ENCODE assay signal across 1 cellular context in the genomic region with DNA sequence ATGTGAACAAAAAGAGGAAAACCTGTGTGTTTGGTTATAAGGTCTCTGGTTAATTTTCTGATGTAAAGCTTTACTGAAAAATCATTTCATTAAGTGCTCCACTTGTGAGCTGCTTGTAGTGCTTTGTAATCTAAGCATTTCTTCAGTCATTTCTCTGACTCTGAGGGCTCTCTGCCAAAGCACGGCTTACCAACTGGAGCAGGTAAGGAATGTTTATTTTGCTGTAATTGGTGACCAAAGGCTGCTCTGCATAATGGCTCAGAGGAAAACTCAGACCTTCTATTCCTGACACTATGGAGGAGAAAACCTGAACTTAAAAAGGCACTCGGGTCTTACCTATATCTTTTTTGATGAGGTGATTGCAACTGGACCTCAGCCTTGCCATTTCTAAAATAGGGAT.
TF ChIP-seq lines count a peak whose summit lies in the region.

No MANE protein-coding gene starts in this region.

TF ChIP-seq in GM23338, 12 proteins besides CTCF, POLR2A, EP300 and RAD21 (continued from another document):
- TF ChIP-seq, protein P1, sequence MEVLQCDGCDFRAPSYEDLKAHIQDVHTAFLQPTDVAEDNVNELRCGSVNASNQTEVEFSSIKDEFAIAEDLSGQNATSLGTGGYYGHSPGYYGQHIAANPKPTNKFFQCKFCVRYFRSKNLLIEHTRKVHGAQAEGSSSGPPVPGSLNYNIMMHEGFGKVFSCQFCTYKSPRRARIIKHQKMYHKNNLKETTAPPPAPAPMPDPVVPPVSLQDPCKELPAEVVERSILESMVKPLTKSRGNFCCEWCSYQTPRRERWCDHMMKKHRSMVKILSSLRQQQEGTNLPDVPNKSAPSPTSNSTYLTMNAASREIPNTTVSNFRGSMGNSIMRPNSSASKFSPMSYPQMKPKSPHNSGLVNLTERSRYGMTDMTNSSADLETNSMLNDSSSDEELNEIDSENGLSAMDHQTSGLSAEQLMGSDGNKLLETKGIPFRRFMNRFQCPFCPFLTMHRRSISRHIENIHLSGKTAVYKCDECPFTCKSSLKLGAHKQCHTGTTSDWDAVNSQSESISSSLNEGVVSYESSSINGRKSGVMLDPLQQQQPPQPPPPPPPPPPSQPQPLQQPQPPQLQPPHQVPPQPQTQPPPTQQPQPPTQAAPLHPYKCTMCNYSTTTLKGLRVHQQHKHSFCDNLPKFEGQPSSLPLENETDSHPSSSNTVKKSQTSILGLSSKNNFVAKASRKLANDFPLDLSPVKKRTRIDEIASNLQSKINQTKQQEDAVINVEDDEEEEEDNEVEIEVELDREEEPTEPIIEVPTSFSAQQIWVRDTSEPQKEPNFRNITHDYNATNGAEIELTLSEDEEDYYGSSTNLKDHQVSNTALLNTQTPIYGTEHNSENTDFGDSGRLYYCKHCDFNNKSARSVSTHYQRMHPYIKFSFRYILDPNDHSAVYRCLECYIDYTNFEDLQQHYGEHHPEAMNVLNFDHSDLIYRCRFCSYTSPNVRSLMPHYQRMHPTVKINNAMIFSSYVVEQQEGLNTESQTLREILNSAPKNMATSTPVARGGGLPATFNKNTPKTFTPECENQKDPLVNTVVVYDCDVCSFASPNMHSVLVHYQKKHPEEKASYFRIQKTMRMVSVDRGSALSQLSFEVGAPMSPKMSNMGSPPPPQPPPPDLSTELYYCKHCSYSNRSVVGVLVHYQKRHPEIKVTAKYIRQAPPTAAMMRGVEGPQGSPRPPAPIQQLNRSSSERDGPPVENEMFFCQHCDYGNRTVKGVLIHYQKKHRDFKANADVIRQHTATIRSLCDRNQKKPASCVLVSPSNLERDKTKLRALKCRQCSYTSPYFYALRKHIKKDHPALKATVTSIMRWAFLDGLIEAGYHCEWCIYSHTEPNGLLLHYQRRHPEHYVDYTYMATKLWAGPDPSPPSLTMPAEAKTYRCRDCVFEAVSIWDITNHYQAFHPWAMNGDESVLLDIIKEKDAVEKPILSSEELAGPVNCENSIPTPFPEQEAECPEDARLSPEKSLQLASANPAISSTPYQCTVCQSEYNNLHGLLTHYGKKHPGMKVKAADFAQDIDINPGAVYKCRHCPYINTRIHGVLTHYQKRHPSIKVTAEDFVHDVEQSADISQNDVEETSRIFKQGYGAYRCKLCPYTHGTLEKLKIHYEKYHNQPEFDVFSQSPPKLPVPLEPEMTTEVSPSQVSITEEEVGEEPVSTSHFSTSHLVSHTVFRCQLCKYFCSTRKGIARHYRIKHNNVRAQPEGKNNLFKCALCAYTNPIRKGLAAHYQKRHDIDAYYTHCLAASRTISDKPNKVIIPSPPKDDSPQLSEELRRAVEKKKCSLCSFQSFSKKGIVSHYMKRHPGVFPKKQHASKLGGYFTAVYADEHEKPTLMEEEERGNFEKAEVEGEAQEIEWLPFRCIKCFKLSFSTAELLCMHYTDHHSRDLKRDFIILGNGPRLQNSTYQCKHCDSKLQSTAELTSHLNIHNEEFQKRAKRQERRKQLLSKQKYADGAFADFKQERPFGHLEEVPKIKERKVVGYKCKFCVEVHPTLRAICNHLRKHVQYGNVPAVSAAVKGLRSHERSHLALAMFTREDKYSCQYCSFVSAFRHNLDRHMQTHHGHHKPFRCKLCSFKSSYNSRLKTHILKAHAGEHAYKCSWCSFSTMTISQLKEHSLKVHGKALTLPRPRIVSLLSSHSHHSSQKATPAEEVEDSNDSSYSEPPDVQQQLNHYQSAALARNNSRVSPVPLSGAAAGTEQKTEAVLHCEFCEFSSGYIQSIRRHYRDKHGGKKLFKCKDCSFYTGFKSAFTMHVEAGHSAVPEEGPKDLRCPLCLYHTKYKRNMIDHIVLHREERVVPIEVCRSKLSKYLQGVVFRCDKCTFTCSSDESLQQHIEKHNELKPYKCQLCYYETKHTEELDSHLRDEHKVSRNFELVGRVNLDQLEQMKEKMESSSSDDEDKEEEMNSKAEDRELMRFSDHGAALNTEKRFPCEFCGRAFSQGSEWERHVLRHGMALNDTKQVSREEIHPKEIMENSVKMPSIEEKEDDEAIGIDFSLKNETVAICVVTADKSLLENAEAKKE (CRISPR knock-in tag; IDR thresholded peaks at IDR 0.05) = no peak
- no peak for TF ChIP-seq STAT1 (IDR thresholded peaks at IDR 0.05; ENCODE audit: unreplicated experiment)
- TF ChIP-seq, protein P2, sequence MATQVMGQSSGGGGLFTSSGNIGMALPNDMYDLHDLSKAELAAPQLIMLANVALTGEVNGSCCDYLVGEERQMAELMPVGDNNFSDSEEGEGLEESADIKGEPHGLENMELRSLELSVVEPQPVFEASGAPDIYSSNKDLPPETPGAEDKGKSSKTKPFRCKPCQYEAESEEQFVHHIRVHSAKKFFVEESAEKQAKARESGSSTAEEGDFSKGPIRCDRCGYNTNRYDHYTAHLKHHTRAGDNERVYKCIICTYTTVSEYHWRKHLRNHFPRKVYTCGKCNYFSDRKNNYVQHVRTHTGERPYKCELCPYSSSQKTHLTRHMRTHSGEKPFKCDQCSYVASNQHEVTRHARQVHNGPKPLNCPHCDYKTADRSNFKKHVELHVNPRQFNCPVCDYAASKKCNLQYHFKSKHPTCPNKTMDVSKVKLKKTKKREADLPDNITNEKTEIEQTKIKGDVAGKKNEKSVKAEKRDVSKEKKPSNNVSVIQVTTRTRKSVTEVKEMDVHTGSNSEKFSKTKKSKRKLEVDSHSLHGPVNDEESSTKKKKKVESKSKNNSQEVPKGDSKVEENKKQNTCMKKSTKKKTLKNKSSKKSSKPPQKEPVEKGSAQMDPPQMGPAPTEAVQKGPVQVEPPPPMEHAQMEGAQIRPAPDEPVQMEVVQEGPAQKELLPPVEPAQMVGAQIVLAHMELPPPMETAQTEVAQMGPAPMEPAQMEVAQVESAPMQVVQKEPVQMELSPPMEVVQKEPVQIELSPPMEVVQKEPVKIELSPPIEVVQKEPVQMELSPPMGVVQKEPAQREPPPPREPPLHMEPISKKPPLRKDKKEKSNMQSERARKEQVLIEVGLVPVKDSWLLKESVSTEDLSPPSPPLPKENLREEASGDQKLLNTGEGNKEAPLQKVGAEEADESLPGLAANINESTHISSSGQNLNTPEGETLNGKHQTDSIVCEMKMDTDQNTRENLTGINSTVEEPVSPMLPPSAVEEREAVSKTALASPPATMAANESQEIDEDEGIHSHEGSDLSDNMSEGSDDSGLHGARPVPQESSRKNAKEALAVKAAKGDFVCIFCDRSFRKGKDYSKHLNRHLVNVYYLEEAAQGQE (IDR thresholded peaks at IDR 0.05; ENCODE audit: unreplicated experiment) = no peak
- TF ChIP-seq JUNB (IDR thresholded peaks at IDR 0.05; ENCODE audit: unreplicated experiment) = no peak
- no peak for TF ChIP-seq POLR2AphosphoS5 (IDR thresholded peaks at IDR 0.05; ENCODE audit: low read depth)
- no peak for TF ChIP-seq CREB1 (CRISPR knock-in tag; IDR thresholded peaks at IDR 0.05; ENCODE audit: low read depth)
- no peak for TF ChIP-seq EZH2phosphoT487 (IDR thresholded peaks at IDR 0.05; ENCODE audit: unreplicated experiment)
- no peak for TF ChIP-seq NANOG (IDR thresholded peaks at IDR 0.05; ENCODE audit: borderline replicate concordance)
- TF ChIP-seq ZNF114 (CRISPR knock-in tag; IDR thresholded peaks at IDR 0.05) = no peak
- no peak for TF ChIP-seq EZH2 (IDR thresholded peaks at IDR 0.05; ENCODE audit: low read depth, unreplicated experiment)
